8 cellular contexts compared by ENCODE assay signal in genomic region chr17:32876414-32877163, GRCh38. TPM values are rescaled to one million over a fixed set of nuclear protein-coding genes. Genes with fewer than 3 reads are reported as not detected.
DNase-seq lines count a peak whose midpoint lies in the region; ATAC-seq and TF ChIP-seq lines count a peak whose summit lies in the region.

TSS of gene MYO1D (minus strand) at chr17:32877124. CDS start at chr17:32876872, 252 bp downstream.

- H3K36me3 ChIP-seq in neutrophil, result no peaks in the 10 kb centered on the region

- peak; percentile 64 for ATAC-seq in HG03039 (IDR thresholded peaks at IDR 0.05; ENCODE audit: unreplicated experiment)

- H3K9me3 ChIP-seq in neutrophil, result no peaks in the 10 kb centered on the region

- peak within 1 kb of the TSS; percentile 77 to 91 for H3K4me3 ChIP-seq in foreskin fibroblast (ENCODE audit: low read depth in 1 of 2, low read length in 2 of 2)
- H3K4me3 ChIP-seq in neutrophil (ENCODE audit: low read depth in 1 of 2, low read length in 1 of 2), result peak within 1 kb of the TSS; percentile 47 to 65

- peaks cover 16 to 17% of the 10 kb centered on the region in 2 experiments for H3K4me1 ChIP-seq in neutrophil (ENCODE audit: control insufficient read depth in 1 of 2, insufficient read depth in 1 of 2, low read depth in 1 of 2, low read length in 1 of 2)

- H3K27ac ChIP-seq in neutrophil, result peak within 1 kb of the TSS; percentile 25

- TF ChIP-seq CTCF in foreskin fibroblast (IDR thresholded peaks at IDR 0.05; ENCODE audit: low read depth, low read length) (peak; percentile 43), neutrophil (IDR thresholded peaks at IDR 0.05) (no peak), subcutaneous adipose tissue (IDR thresholded peaks at IDR 0.05; ENCODE audit: low read depth) (no peak)

- H3K27me3 ChIP-seq in neutrophil, result peaks cover 69% of the 10 kb centered on the region

- DNase-seq in NCI-H1694 treated with DMSO at 0.1 percent for 48 hours (lab: John Stamatoyannopoulos, UW), result peak; percentile 18
- DNase-seq in NCI-H1694 (lab: John Stamatoyannopoulos, UW), result no peak
- DNase-seq in NCI-H748 treated with DMSO at 0.1 percent for 48 hours (lab: John Stamatoyannopoulos, UW), result peak; percentile 30
- peak; percentile 37 for DNase-seq in activated T-helper 1 cell treated with Interleukin-2 at 50 U/mL for 16 hours (ENCODE audit: low read depth)
- peak in 1 of 2 donors; percentile 40 for DNase-seq in foreskin fibroblast

RNA-seq across cellular contexts. Expression of gene MYO1D, which starts in this region (rescaled TPM):
- 100 to 1,000 TPM in 2 of 4 donors, 10 to 100 TPM in 2; 46.3 to 139 (median 80.0) TPM for total RNA-seq in subcutaneous adipose tissue
